ENCODE assay signal across 22 cellular contexts in the genomic region with DNA sequence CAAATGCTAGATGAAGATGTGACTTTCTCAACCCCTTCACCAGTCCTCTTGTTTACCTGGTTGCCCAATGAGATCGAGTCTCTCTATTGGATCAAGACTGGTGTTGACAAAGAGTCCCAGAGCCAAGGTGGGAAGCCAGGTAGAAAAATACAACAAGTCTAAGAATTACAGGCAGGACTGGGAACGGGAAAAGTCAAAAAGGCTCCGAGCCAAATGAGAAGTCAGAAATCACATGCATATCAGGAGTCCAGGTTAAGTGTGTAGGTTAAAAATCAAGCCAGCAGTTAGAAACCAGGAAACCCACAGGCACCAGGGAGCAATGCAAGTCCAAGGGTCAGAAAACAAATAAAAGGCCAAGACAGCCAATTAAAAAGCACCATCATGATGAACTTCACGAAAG. TPM values are rescaled to one million over a fixed set of nuclear protein-coding genes. Genes with fewer than 3 reads are reported as not detected.
"Had no signal": no experiment of that assay in that cellular context is flagged by ENCODE, and none has a peak within 500 bp of the region (broad histone marks: within the 10 kb centered on the region; RNA-seq: fewer than 3 reads in every experiment).

No MANE protein-coding gene starts in this region.

- H3K9me3 ChIP-seq: prostate gland had no signal

- H3K4me3 Mint-ChIP-seq: activated CD4-positive, alpha-beta T cell treated with anti-CD3 and anti-CD28 coated beads, Interleukin-2, amount 10 ng/mL, durations not matched to agents 7 days and 5 days; natural killer cell treated with Interleukin-12 subunit alpha and Interleukin-12 subunit beta and Interleukin-15 and Interleukin-18, amount 100 ng/mL, for 72 hours; stimulated activated naive CD8-positive, alpha-beta T cell treated with anti-CD3 and anti-CD28 coated beads, Interleukin-15, Interleukin-2, amounts not matched to agents 100 ng/mL and 50 ng/mL, for 24 hours had no signal

- H3K27ac Mint-ChIP-seq: activated CD4-positive, alpha-beta T cell treated with anti-CD3 and anti-CD28 coated beads, Interleukin-2, amount 10 ng/mL, durations not matched to agents 7 days and 5 days; activated naive CD4-positive, alpha-beta T cell treated with anti-CD3 and anti-CD28 coated beads, Interleukin-2, amount 50 U/mL, for 72 hours; natural killer cell treated with Interleukin-12 subunit alpha and Interleukin-12 subunit beta and Interleukin-15 and Interleukin-18, amount 100 ng/mL, for 72 hours; stimulated activated naive CD8-positive, alpha-beta T cell treated with anti-CD3 and anti-CD28 coated beads, Interleukin-15, Interleukin-2, amounts not matched to agents 100 ng/mL and 50 ng/mL, for 24 hours had no signal

- H3K4me1 ChIP-seq: prostate gland had no signal

- DNase-seq: activated CD4-positive, alpha-beta T cell treated with anti-CD3 and anti-CD28 coated beads, Interleukin-2, amount 10 ng/mL, durations not matched to agents 7 days and 5 days; activated CD4-positive, CD25-positive, alpha-beta regulatory T cell; activated effector memory CD4-positive, alpha-beta T cell treated with Interleukin-2 at 50 U/mL for 16 hours; activated T-cell treated with anti-CD3 and anti-CD28 coated beads, Interleukin-2, amount 50 U/mL, for 1 hour; amniotic stem cell; brain microvascular endothelial cell; cerebellar nuclear complex; dorsolateral prefrontal cortex; glutamatergic neuron; occipital lobe; stimulated activated CD4-positive, alpha-beta T cell treated with anti-CD3 and anti-CD28 coated beads, Interleukin-4, amount 100 ng/mL, for 1 hour; stimulated activated CD8-positive, alpha-beta memory T cell treated with anti-CD3 and anti-CD28 coated beads, Interleukin-4, amount 100 ng/mL, for 48 hours; T-helper 2 cell had no signal

- H3K36me3 ChIP-seq: brain microvascular endothelial cell, prostate gland had no signal

- H3K27ac ChIP-seq: brain microvascular endothelial cell, prostate gland had no signal

- ATAC-seq: activated naive CD4-positive, alpha-beta T cell treated with anti-CD3 and anti-CD28 coated beads, Interleukin-2, amount 50 U/mL, for 72 hours; esophagus mucosa; natural killer cell treated with Interleukin-12 subunit alpha and Interleukin-12 subunit beta and Interleukin-15 and Interleukin-18, amount 100 ng/mL, for 72 hours had no signal

- H3K9me3 Mint-ChIP-seq: activated CD4-positive, alpha-beta T cell treated with anti-CD3 and anti-CD28 coated beads, Interleukin-2, amount 10 ng/mL, durations not matched to agents 7 days and 5 days; activated naive CD4-positive, alpha-beta T cell treated with anti-CD3 and anti-CD28 coated beads, Interleukin-2, amount 50 U/mL, for 72 hours; natural killer cell treated with Interleukin-12 subunit alpha and Interleukin-12 subunit beta and Interleukin-15 and Interleukin-18, amount 100 ng/mL, for 72 hours; stimulated activated naive CD8-positive, alpha-beta T cell treated with anti-CD3 and anti-CD28 coated beads, Interleukin-15, Interleukin-2, amounts not matched to agents 100 ng/mL and 50 ng/mL, for 24 hours had no signal

- H3K4me3 ChIP-seq: dorsolateral prefrontal cortex, lung, prostate gland had no signal

- H3K27me3 Mint-ChIP-seq: activated CD4-positive, alpha-beta T cell treated with anti-CD3 and anti-CD28 coated beads, Interleukin-2, amount 10 ng/mL, durations not matched to agents 7 days and 5 days had no signal

- H3K4me1 Mint-ChIP-seq: activated CD4-positive, alpha-beta T cell treated with anti-CD3 and anti-CD28 coated beads, Interleukin-2, amount 10 ng/mL, durations not matched to agents 7 days and 5 days had no signal

- H3K27me3 ChIP-seq: brain microvascular endothelial cell, dorsolateral prefrontal cortex had no signal

- H3K36me3 Mint-ChIP-seq: activated naive CD4-positive, alpha-beta T cell treated with anti-CD3 and anti-CD28 coated beads, Interleukin-2, amount 50 U/mL, for 72 hours; natural killer cell treated with Interleukin-12 subunit alpha and Interleukin-12 subunit beta and Interleukin-15 and Interleukin-18, amount 100 ng/mL, for 72 hours had no signal

RNA-seq across cellular contexts. Expression of gene CRP, which starts 39.0 kb away (rescaled TPM):
- total RNA-seq: activated CD4-positive, alpha-beta T cell treated with anti-CD3 and anti-CD28 coated beads, Interleukin-2, amount 10 ng/mL, durations not matched to agents 7 days and 5 days; activated naive CD4-positive, alpha-beta T cell treated with anti-CD3 and anti-CD28 coated beads, Interleukin-2, amount 50 U/mL, for 72 hours; esophagus mucosa; fibroblast of villous mesenchyme; natural killer cell treated with Interleukin-12 subunit alpha and Interleukin-12 subunit beta and Interleukin-15 and Interleukin-18, amount 100 ng/mL, for 72 hours; temporal lobe; urinary bladder had no signal

RNA-seq across cellular contexts. Expression of gene FCRL6, which starts 48.8 kb away (rescaled TPM):
- total RNA-seq: activated naive CD4-positive, alpha-beta T cell treated with anti-CD3 and anti-CD28 coated beads, Interleukin-2, amount 50 U/mL, for 72 hours; esophagus mucosa; fibroblast of villous mesenchyme; occipital lobe; prostate gland; urinary bladder had no signal
